Comparison of ENCODE assay signal across 19 cellular contexts in the genomic region with DNA sequence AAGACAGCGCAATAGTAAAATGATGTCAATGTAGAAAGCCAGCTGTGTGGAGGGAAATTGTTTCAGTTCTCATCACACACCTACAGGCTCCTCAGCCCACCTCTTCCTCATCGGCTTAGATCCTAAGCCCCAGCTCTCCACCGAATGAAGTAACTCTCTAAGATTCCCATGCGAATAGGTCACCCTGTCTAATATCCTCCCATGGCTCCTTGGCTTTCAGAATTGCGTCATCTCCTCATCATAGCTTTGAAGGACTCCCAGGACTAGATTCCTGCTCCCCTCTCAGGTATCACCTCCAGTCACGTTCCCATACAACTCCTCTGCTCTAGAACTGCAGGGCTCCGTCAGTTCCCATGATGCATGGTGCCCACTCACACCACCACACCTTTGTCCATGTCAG. TPM values are rescaled to one million over a fixed set of nuclear protein-coding genes. Genes with fewer than 3 reads are reported as not detected.
A peak's percentile ranks its signal among the peaks of the same experiment; 100 is the strongest.
DNase-seq lines count a peak whose midpoint lies in the region; ATAC-seq, FAIRE-seq and TF ChIP-seq lines count a peak whose summit lies in the region.
"Had no signal": no experiment of that assay in that cellular context is flagged by ENCODE, and none has a peak within 500 bp of the region (broad histone marks: within the 10 kb centered on the region; RNA-seq: fewer than 3 reads in every experiment).

No MANE protein-coding gene starts in this region.

- no peak overlapping the region for H2AK5ac ChIP-seq in IMR-90 (ENCODE audit: low read depth, low read length)

- no peak overlapping the region for H4K8ac ChIP-seq in IMR-90 (ENCODE audit: low read depth in 2 of 2, low read length in 2 of 2)

- no peak overlapping the region for H2BK5ac ChIP-seq in IMR-90 (ENCODE audit: low read depth, low read length, poor library complexity, severe bottlenecking)

- H3K4ac ChIP-seq in IMR-90 (ENCODE audit: low read depth, low read length): no peak overlapping the region

- no peak overlapping the region for H2BK15ac ChIP-seq in IMR-90 (ENCODE audit: low read depth, low read length)

- dilution Hi-C loops in IMR-90 (cut with HindIII; ENCODE audit: low sequenced_read_pairs, unreplicated experiment): no loop called here

- H3K27ac Mint-ChIP-seq in astrocyte (ENCODE audit: unreplicated experiment): no peak overlapping the region
- no peak overlapping the region for H3K27ac Mint-ChIP-seq in effector memory CD8-positive, alpha-beta T cell
- H3K27ac Mint-ChIP-seq: WTC11 had no signal

- H3K36me3 ChIP-seq in IMR-90 (ENCODE audit: control insufficient read depth, insufficient read depth, low read length) (no peaks in the 10 kb centered on the region), astrocyte (ENCODE audit: insufficient read depth, low read length) (no peaks in the 10 kb centered on the region)
- H3K36me3 ChIP-seq: left ventricle myocardium inferior, pancreas had no signal

- CTCF ChIA-PET in IMR-90 (lab: Yijun Ruan, JAX): no interaction called here

- no peak overlapping the region for H2AK9ac ChIP-seq in IMR-90 (replicated peaks; ENCODE audit: low read depth, low read length, poor library complexity)

- in situ Hi-C loops in IMR-90 (cut with MboI; ENCODE audit: low sequenced_read_pairs): no loop called here

- no peaks in the 10 kb centered on the region for H3K36me3 Mint-ChIP-seq in astrocyte (ENCODE audit: low read depth, unreplicated experiment)
- no peaks in the 10 kb centered on the region for H3K36me3 Mint-ChIP-seq in effector memory CD8-positive, alpha-beta T cell (ENCODE audit: insufficient read depth)
- H3K36me3 Mint-ChIP-seq: WTC11 had no signal

- peak overlapping the region; percentile 52 for H3K27ac ChIP-seq in C4-2B
- H3K27ac ChIP-seq in IMR-90 (ENCODE audit: insufficient read depth, low read length): no peak overlapping the region
- H3K27ac ChIP-seq in astrocyte (ENCODE audit: low read depth, low read length): no peak overlapping the region
- H3K27ac ChIP-seq: HL-60, left ventricle myocardium inferior had no signal

- H3K9me3 ChIP-seq in IMR-90 (ENCODE audit: control insufficient read depth, insufficient read depth, low read length) (no peaks in the 10 kb centered on the region), astrocyte (ENCODE audit: insufficient read depth, low read depth, low read length) (no peaks in the 10 kb centered on the region)
- H3K9me3 ChIP-seq: left ventricle myocardium inferior, pancreas had no signal

- peaks cover 5% of the 10 kb centered on the region for H3K9me3 Mint-ChIP-seq in astrocyte (ENCODE audit: unreplicated experiment)
- no peaks in the 10 kb centered on the region for H3K9me3 Mint-ChIP-seq in effector memory CD8-positive, alpha-beta T cell

- H2BK120ac ChIP-seq in IMR-90 (ENCODE audit: low read depth, low read length): no peak overlapping the region

- H3K9me1 ChIP-seq in IMR-90 (ENCODE audit: insufficient read depth, low read length): no peaks in the 10 kb centered on the region

- H3K4me1 Mint-ChIP-seq in astrocyte (ENCODE audit: low read depth, unreplicated experiment): peaks cover 12% of the 10 kb centered on the region
- H3K4me1 Mint-ChIP-seq in effector memory CD8-positive, alpha-beta T cell (ENCODE audit: low read depth in 2 of 2): no peaks in the 10 kb centered on the region

- no peaks in the 10 kb centered on the region for H3K79me2 ChIP-seq in astrocyte (ENCODE audit: insufficient read depth, low read length)

- no TSS peak for BruUV-seq in IMR-90 (replicated peaks; lab: Mats Ljungman, UMichigan)

- no peak for TF ChIP-seq RAD21 in IMR-90 (IDR thresholded peaks at IDR 0.05; ENCODE audit: low read length)

- no peak for TF ChIP-seq POLR2A in IMR-90 (IDR thresholded peaks at IDR 0.05; ENCODE audit: low read depth, low read length)

- H4K20me1 ChIP-seq in IMR-90 (ENCODE audit: insufficient read depth, low read length) (no peaks in the 10 kb centered on the region), astrocyte (ENCODE audit: insufficient read depth, low read length) (no peaks in the 10 kb centered on the region)

- no peak overlapping the region for H3K9ac ChIP-seq in IMR-90 (ENCODE audit: low read depth, low read length)
- no peak overlapping the region for H3K9ac ChIP-seq in astrocyte (ENCODE audit: low read length)

- H3K4me2 ChIP-seq in IMR-90 (ENCODE audit: low read depth, low read length) (no peak overlapping the region), astrocyte (ENCODE audit: low read length) (no peak overlapping the region)

- no peak overlapping the region for H4K5ac ChIP-seq in IMR-90 (ENCODE audit: low read depth, low read length)

- DNase-seq in IMR-90 (peak; percentile 23), astrocyte (ENCODE audit: low read depth) (peak; percentile 2), kidney tubule cell (ENCODE audit: low spot score) (peak; percentile 37), anterior cingulate cortex (lab: John Stamatoyannopoulos, UW) (no peak)
- DNase-seq in effector memory CD8-positive, alpha-beta T cell: no peak
- no peak for DNase-seq in stimulated activated CD4-positive, alpha-beta T cell treated with anti-CD3 and anti-CD28 coated beads, Interleukin-4, amount 100 ng/mL, for 1 hour
- DNase-seq: activated CD8-positive, alpha-beta memory T cell treated with anti-CD3 and anti-CD28 coated beads for 24 hours; foreskin melanocyte; left ventricle myocardium inferior; NCI-H446; pancreas; stimulated activated CD4-positive, alpha-beta T cell treated with anti-CD3 and anti-CD28 coated beads, Interleukin-2, amount 100 ng/mL, for 48 hours; substantia nigra had no signal

- peaks cover 5% of the 10 kb centered on the region for H3K27me3 Mint-ChIP-seq in astrocyte (ENCODE audit: low read depth, unreplicated experiment)
- peaks cover 53 to 73% of the 10 kb centered on the region in 2 donors for H3K27me3 Mint-ChIP-seq in effector memory CD8-positive, alpha-beta T cell

- no peak overlapping the region for H3K4me3 ChIP-seq in IMR-90 (ENCODE audit: insufficient read depth, low read depth, low read length)
- H3K4me3 ChIP-seq in astrocyte (ENCODE audit: insufficient read depth, low read depth, low read length): no peak overlapping the region
- H3K4me3 ChIP-seq: left ventricle myocardium inferior, pancreas had no signal

- no peak overlapping the region for H2BK20ac ChIP-seq in IMR-90 (ENCODE audit: low read depth, low read length)

- no peak overlapping the region for H3K56ac ChIP-seq in IMR-90 (ENCODE audit: extremely low read depth, insufficient read depth, low read length)

- POLR2A ChIA-PET in IMR-90 (lab: Charles Lee; ENCODE audit: unreplicated experiment): no interaction called here

- peaks cover 4% of the 10 kb centered on the region for H3K4me1 ChIP-seq in IMR-90 (ENCODE audit: control insufficient read depth, insufficient read depth, low read length)
- H3K4me1 ChIP-seq in astrocyte (ENCODE audit: insufficient read depth, low read length): peaks cover 5% of the 10 kb centered on the region
- H3K4me1 ChIP-seq: left ventricle myocardium inferior, pancreas had no signal

- no peak for TF ChIP-seq CTCF in C4-2B (conservative IDR thresholded peaks at IDR 0.05)
- TF ChIP-seq CTCF in IMR-90 (conservative IDR thresholded peaks at IDR 0.05; ENCODE audit: low read depth, low read length): no peak
- no peak for TF ChIP-seq CTCF in astrocyte (IDR thresholded peaks at IDR 0.05; ENCODE audit: insufficient read depth, low read depth, low read length)

- ATAC-seq in IMR-90 (ENCODE audit: low read depth) (no peak), GM19467 (IDR thresholded peaks at IDR 0.05; ENCODE audit: unreplicated experiment) (no peak)
- no peak for ATAC-seq in effector memory CD8-positive, alpha-beta T cell (replicated peaks)
- ATAC-seq: WTC11 had no signal

- no peak overlapping the region for H3K14ac ChIP-seq in IMR-90 (replicated peaks; ENCODE audit: low read depth, low read length)

- no peak overlapping the region for H4K91ac ChIP-seq in IMR-90 (ENCODE audit: insufficient read depth, low read depth, low read length)

- H3K4me3 Mint-ChIP-seq in astrocyte (ENCODE audit: unreplicated experiment): no peak overlapping the region
- H3K4me3 Mint-ChIP-seq in effector memory CD8-positive, alpha-beta T cell: no peak overlapping the region
- H3K4me3 Mint-ChIP-seq: WTC11 had no signal

- intact Hi-C loops in IMR-90 (cut with micrococcal nuclease): no loop called here

- H2AFZ ChIP-seq in IMR-90 (replicated peaks; ENCODE audit: low read length, poor library complexity) (no peak overlapping the region), astrocyte (ENCODE audit: low read depth, low read length) (no peak overlapping the region)

- no peak for FAIRE-seq in astrocyte (lab: Jason Lieb, UNC)
- FAIRE-seq: pancreas had no signal

- 75% methylated on average over 5 of the region's 7 CpGs; no CpG with 5 or more reads in 1 of the 2 experiments for WGBS in IMR-90 (ENCODE audit: extremely low coverage in 2 of 2, insufficient read length in 1 of 2), 2 experiments

- no peaks in the 10 kb centered on the region for H3K79me1 ChIP-seq in IMR-90 (ENCODE audit: low read depth in 1 of 2, low read length in 2 of 2)

- H3K23ac ChIP-seq in IMR-90 (ENCODE audit: low read depth, low read length): no peak overlapping the region

- H3K18ac ChIP-seq in IMR-90 (ENCODE audit: low read depth, low read length): no peak overlapping the region

- H3K27me3 ChIP-seq in IMR-90 (ENCODE audit: control insufficient read depth, insufficient read depth, low read length) (peaks cover 4% of the 10 kb centered on the region), astrocyte (ENCODE audit: insufficient read depth, low read length) (peaks cover 23% of the 10 kb centered on the region)
- H3K27me3 ChIP-seq: pancreas had no signal

TF ChIP-seq in IMR-90, 13 proteins besides CTCF, POLR2A, EP300 and RAD21:
- TF ChIP-seq CEBPB (IDR thresholded peaks at IDR 0.05; ENCODE audit: low read depth, low read length): peak; percentile 72
- no peak for TF ChIP-seq CHD1 (IDR thresholded peaks at IDR 0.05; ENCODE audit: low read depth, low read length)
TF ChIP-seq in IMR-90: peak in this region for 1.

RNA-seq across cellular contexts. Expression of gene SLC22A16, which starts 16.2 kb away (rescaled TPM):
- not detected in 2 replicates for total RNA-seq in IMR-90 (2012; rRNA removed)
- not detected in 2 replicates for polyA plus RNA-seq in IMR-90 (2012; rRNA removed)
- not detected in 2 replicates for polyA plus RNA-seq in IMR-90 (2012; cell fraction: cytosol; rRNA removed)
- not detected in 2 replicates for polyA plus RNA-seq in IMR-90 (2012; cell fraction: nucleus; rRNA removed; ENCODE audit: low replicate concordance)
- total RNA-seq in astrocyte: not detected in 2 replicates
- total RNA-seq: left ventricle myocardium inferior; myocyte; T-helper 1 cell treated with Interleukin-12 subunit alpha and Interleukin-12 subunit beta and Interleukin-4 antibody, amounts not matched to agents 30 ng/mL and 1 ng/mL, for 36 hours; WTC11 had no signal

Comparison
In these comparisons a context has a peak if more than half of its experiments do, and no peak if none do; other contexts are left out.
1. DNase-seq: peak in IMR-90 (single experiment), astrocyte (single experiment) and kidney tubule cell (single experiment); none in effector memory CD8-positive, alpha-beta T cell (0 of 3), anterior cingulate cortex (0 of 58) and stimulated activated CD4-positive, alpha-beta T cell treated with anti-CD3 and anti-CD28 coated beads, Interleukin-4, amount 100 ng/mL, for 1 hour (single experiment).